8 cellular contexts compared by ENCODE assay signal in the genomic region with DNA sequence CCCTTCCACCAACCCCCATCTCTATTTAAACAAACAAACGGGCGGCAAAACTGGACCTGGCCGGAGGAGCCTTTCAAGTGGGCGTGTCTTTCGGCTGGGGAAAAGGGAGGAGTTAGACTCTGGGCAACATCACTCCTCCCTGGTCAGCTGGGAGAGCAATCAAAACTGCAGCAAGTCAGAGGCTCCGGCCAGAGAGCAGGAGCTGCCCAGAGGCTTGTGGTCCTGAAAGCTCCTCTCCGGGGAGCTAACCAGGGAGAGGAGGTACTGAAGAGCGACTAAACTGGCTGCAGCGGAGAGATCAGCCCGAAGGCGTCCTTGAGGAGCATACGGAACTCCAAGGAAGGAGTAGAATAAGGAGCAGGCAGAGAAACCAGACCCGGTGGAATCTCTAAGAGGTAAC. TPM values are rescaled to one million over a fixed set of nuclear protein-coding genes. Genes with fewer than 3 reads are reported as not detected.
A peak's percentile ranks its signal among the peaks of the same experiment; 100 is the strongest.
DNase-seq lines count a peak whose midpoint lies in the region; ATAC-seq, FAIRE-seq and TF ChIP-seq lines count a peak whose summit lies in the region.

A gene with protein sequence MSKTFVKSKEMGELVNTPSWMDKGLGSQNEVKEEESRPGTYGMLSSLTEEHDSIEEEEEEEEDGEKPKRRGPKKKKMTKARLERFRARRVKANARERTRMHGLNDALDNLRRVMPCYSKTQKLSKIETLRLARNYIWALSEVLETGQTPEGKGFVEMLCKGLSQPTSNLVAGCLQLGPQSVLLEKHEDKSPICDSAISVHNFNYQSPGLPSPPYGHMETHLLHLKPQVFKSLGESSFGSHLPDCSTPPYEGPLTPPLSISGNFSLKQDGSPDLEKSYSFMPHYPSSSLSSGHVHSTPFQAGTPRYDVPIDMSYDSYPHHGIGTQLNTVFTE (plus strand): TSS at position 191 of the 400 bp plus-strand sequence. CDS start 6,466 bp downstream, outside the sequence.

- TF ChIP-seq EP300 in A549 (IDR thresholded peaks at IDR 0.05), result no peak

- peak within 1 kb of the TSS; percentile 40 for H3K4me2 ChIP-seq in A549

- intact Hi-C loops in right lobe of liver (cut with DNase I), result no loop called here

- POLR2A ChIA-PET in A549 (lab: Yijun Ruan, JAX), result no interaction called here

- DNase-seq in A549 (ENCODE audit: low read depth in 1 of 2, low spot score in 1 of 2), result peak in 1 of 2 experiments; percentile 58
- peak; percentile 77 for DNase-seq in NCI-H82 treated with DMSO at 0.1 percent for 48 hours (lab: John Stamatoyannopoulos, UW; ENCODE audit: unreplicated experiment)
- peak; percentile 81 for DNase-seq in choroid plexus epithelial cell (ENCODE audit: low read depth)
- peak in 2 of 3 donors; percentile 33 to 60 for DNase-seq in right lobe of liver
- DNase-seq in GM19238 (ENCODE audit: insufficient read length, low spot score), result no peak

- FAIRE-seq in A549 (lab: Jason Lieb, UNC), result no peak

- H3K9me3 ChIP-seq in A549 (no peaks in the 10 kb centered on the region), right lobe of liver (no peaks in the 10 kb centered on the region)

- no peaks in the 10 kb centered on the region for H3K4me1 ChIP-seq in A549
- H3K4me1 ChIP-seq in right lobe of liver, result no peaks in the 10 kb centered on the region

- peaks cover 0 to 6% of the 10 kb centered on the region in 2 donors for H3K27me3 ChIP-seq in right lobe of liver

- H3K4me3 ChIP-seq in A549 (no peak within 1 kb of the TSS), choroid plexus epithelial cell (ENCODE audit: low read depth, low read length) (no peak within 1 kb of the TSS), right lobe of liver (no peak within 1 kb of the TSS)

- WGBS in A549 (ENCODE audit: missing lambda C conversion rate), result 10% methylated on average over 13 of the region's 13 CpGs
- 11% methylated on average over 12 of the region's 13 CpGs for WGBS in right lobe of liver (ENCODE audit: insufficient coverage, low coverage, low lambda C conversion rate, missing lambda C conversion rate)

- TF ChIP-seq RAD21 in A549 (conservative IDR thresholded peaks at IDR 0.05 in 1 of 2, IDR thresholded peaks at IDR 0.05 in 1 of 2), result no peak

- CTCF ChIA-PET in A549 (lab: Yijun Ruan, JAX), result interaction anchor here (1.2 kb wide), 1 partner anchor 27 kb away, joined by 5 read pairs; no protein-coding TSS in a partner anchor

- no peak for TF ChIP-seq POLR2A in A549 (IDR thresholded peaks at IDR 0.05; ENCODE audit: low read length)
- no peak for TF ChIP-seq POLR2A in right lobe of liver (IDR thresholded peaks at IDR 0.05)

- ATAC-seq in A549 (peak; percentile 97), GM21367 (IDR thresholded peaks at IDR 0.05; ENCODE audit: unreplicated experiment) (peak; percentile 47), right lobe of liver (peak; percentile 66 to 94 (median 84)), HG02981 (IDR thresholded peaks at IDR 0.05; ENCODE audit: unreplicated experiment) (no peak), HG03469 (IDR thresholded peaks at IDR 0.05; ENCODE audit: unreplicated experiment) (no peak)

- TF ChIP-seq CTCF in A549 (IDR thresholded peaks at IDR 0.05) (no peak), choroid plexus epithelial cell (conservative IDR thresholded peaks at IDR 0.05; ENCODE audit: low read depth, low read length) (no peak), right lobe of liver (IDR thresholded peaks at IDR 0.05) (no peak)

- H3K27ac ChIP-seq in A549 (no peak within 1 kb of the TSS), right lobe of liver (no peak within 1 kb of the TSS)

- H3K36me3 ChIP-seq in right lobe of liver, result no peaks in the 10 kb centered on the region

TF ChIP-seq in A549, 52 proteins besides CTCF, POLR2A, EP300 and RAD21:
- TF ChIP-seq, protein P1, sequence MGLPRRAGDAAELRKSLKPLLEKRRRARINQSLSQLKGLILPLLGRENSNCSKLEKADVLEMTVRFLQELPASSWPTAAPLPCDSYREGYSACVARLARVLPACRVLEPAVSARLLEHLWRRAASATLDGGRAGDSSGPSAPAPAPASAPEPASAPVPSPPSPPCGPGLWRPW (IDR thresholded peaks at IDR 0.05), result no peak
- TF ChIP-seq, protein P2, sequence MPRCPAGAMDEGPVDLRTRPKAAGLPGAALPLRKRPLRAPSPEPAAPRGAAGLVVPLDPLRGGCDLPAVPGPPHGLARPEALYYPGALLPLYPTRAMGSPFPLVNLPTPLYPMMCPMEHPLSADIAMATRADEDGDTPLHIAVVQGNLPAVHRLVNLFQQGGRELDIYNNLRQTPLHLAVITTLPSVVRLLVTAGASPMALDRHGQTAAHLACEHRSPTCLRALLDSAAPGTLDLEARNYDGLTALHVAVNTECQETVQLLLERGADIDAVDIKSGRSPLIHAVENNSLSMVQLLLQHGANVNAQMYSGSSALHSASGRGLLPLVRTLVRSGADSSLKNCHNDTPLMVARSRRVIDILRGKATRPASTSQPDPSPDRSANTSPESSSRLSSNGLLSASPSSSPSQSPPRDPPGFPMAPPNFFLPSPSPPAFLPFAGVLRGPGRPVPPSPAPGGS (IDR thresholded peaks at IDR 0.05), result no peak
- TF ChIP-seq RCOR1 (IDR thresholded peaks at IDR 0.05; ENCODE audit: low read depth, low read length), result no peak
- TF ChIP-seq, protein P3, sequence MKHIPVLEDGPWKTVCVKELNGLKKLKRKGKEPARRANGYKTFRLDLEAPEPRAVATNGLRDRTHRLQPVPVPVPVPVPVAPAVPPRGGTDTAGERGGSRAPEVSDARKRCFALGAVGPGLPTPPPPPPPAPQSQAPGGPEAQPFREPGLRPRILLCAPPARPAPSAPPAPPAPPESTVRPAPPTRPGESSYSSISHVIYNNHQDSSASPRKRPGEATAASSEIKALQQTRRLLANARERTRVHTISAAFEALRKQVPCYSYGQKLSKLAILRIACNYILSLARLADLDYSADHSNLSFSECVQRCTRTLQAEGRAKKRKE (CRISPR knock-in tag; IDR thresholded peaks at IDR 0.05; ENCODE audit: low read depth), result no peak
- no peak for TF ChIP-seq NFE2L2 (conservative IDR thresholded peaks at IDR 0.05; ENCODE audit: low read length)
- TF ChIP-seq EHMT2 (IDR thresholded peaks at IDR 0.05; ENCODE audit: low read depth), result 0 out of 2 replicates have a peak, but pooled peaks have one; percentile 40
- no peak for TF ChIP-seq CHD2 (IDR thresholded peaks at IDR 0.05; ENCODE audit: low read length, partially characterized antibody)
- TF ChIP-seq, protein P4, sequence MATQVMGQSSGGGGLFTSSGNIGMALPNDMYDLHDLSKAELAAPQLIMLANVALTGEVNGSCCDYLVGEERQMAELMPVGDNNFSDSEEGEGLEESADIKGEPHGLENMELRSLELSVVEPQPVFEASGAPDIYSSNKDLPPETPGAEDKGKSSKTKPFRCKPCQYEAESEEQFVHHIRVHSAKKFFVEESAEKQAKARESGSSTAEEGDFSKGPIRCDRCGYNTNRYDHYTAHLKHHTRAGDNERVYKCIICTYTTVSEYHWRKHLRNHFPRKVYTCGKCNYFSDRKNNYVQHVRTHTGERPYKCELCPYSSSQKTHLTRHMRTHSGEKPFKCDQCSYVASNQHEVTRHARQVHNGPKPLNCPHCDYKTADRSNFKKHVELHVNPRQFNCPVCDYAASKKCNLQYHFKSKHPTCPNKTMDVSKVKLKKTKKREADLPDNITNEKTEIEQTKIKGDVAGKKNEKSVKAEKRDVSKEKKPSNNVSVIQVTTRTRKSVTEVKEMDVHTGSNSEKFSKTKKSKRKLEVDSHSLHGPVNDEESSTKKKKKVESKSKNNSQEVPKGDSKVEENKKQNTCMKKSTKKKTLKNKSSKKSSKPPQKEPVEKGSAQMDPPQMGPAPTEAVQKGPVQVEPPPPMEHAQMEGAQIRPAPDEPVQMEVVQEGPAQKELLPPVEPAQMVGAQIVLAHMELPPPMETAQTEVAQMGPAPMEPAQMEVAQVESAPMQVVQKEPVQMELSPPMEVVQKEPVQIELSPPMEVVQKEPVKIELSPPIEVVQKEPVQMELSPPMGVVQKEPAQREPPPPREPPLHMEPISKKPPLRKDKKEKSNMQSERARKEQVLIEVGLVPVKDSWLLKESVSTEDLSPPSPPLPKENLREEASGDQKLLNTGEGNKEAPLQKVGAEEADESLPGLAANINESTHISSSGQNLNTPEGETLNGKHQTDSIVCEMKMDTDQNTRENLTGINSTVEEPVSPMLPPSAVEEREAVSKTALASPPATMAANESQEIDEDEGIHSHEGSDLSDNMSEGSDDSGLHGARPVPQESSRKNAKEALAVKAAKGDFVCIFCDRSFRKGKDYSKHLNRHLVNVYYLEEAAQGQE (IDR thresholded peaks at IDR 0.05), result peak; percentile 90
- TF ChIP-seq JUNB (IDR thresholded peaks at IDR 0.05), result no peak
- no peak for TF ChIP-seq KDM5A (IDR thresholded peaks at IDR 0.05)

RNA-seq across cellular contexts. Expression of the gene that starts here (rescaled TPM):
- polyA plus RNA-seq in A549 (2011; rRNA removed) (not detected in 2 replicates), A549 (2017; fragmentation: RNase III; extraction: RNeasy Plus Mini Kit Qiagen cat#74134 plus additional on column Dnase treatment) (not detected in 3 replicates)
- not detected in 2 replicates for polyA plus RNA-seq in A549 (2012; cell fraction: cytosol; rRNA removed)
- polyA plus RNA-seq in A549 (2012; cell fraction: nucleus; rRNA removed), result not detected in 2 replicates
- polyA minus RNA-seq in A549 (2011; rRNA and poly(A)+ RNA removed), result not detected in 2 replicates
- not detected for total RNA-seq in right lobe of liver

Comparison
In these comparisons a context has a peak if more than half of its experiments do, and no peak if none do; other contexts are left out.
1. Peak in ATAC-seq and H3K4me2 ChIP-seq in A549; RNA of the gene not detected or under 1 TPM.
2. Peak in DNase-seq and ATAC-seq in right lobe of liver; RNA of the gene not detected or under 1 TPM.